In genomic region chr12:92703777-92704176, GRCh38 we compare ENCODE assay signal across 13 cellular contexts. TPM values are rescaled to one million over a fixed set of nuclear protein-coding genes. Genes with fewer than 3 reads are reported as not detected.
"Had no signal": no experiment of that assay in that cellular context is flagged by ENCODE, and none has a peak within 500 bp of the region (broad histone marks: within the 10 kb centered on the region; RNA-seq: fewer than 3 reads in every experiment).

No MANE protein-coding gene starts in this region.

- H3K27ac Mint-ChIP-seq: activated naive CD4-positive, alpha-beta T cell treated with anti-CD3 and anti-CD28 coated beads, Interleukin-2, amount 50 U/mL, for 72 hours; activated T-helper 2 cell treated with anti-CD3 and anti-CD28 coated beads, Interferon-gamma antibody, Interleukin-2, Interleukin-4, amounts not matched to agents 10 μg/mL and 5 μg/mL and 100 μg/mL, durations not matched to agents 14 hours and 24 hours and 36 hours; T-helper 17 cell had no signal

- H3K27me3 Mint-ChIP-seq: stimulated activated naive CD8-positive, alpha-beta T cell treated with anti-CD3 and anti-CD28 coated beads, Interleukin-15, amount 100 ng/mL, for 72 hours; T-helper 17 cell had no signal

- H3K9me3 ChIP-seq: psoas muscle, thoracic aorta had no signal

- H3K27ac ChIP-seq: brain microvascular endothelial cell, dorsolateral prefrontal cortex, psoas muscle, thoracic aorta had no signal

- H3K36me3 Mint-ChIP-seq: activated naive CD4-positive, alpha-beta T cell treated with anti-CD3 and anti-CD28 coated beads, Interleukin-2, amount 50 U/mL, for 72 hours had no signal

- H3K9me3 Mint-ChIP-seq: activated T-helper 2 cell treated with anti-CD3 and anti-CD28 coated beads, Interferon-gamma antibody, Interleukin-2, Interleukin-4, amounts not matched to agents 10 μg/mL and 5 μg/mL and 100 μg/mL, durations not matched to agents 14 hours and 24 hours and 36 hours; stimulated activated naive CD8-positive, alpha-beta T cell treated with anti-CD3 and anti-CD28 coated beads, Interleukin-15, amount 100 ng/mL, for 72 hours had no signal

- DNase-seq: activated CD4-positive, alpha-beta T cell treated with anti-CD3 and anti-CD28 coated beads, Interleukin-2, amount 50 U/mL, for 1 hour; brain microvascular endothelial cell; cerebellar nuclear complex; dorsolateral prefrontal cortex; psoas muscle; stimulated activated CD4-positive, alpha-beta T cell treated with anti-CD3 and anti-CD28 coated beads, Interleukin-2, amount 100 ng/mL, for 24 hours; stimulated activated naive CD8-positive, alpha-beta T cell treated with anti-CD3 and anti-CD28 coated beads, Interleukin-15, amount 100 ng/mL, for 72 hours; T-helper 17 cell had no signal

- H3K27me3 ChIP-seq: brain microvascular endothelial cell, dorsolateral prefrontal cortex had no signal

- H3K4me3 ChIP-seq: dorsolateral prefrontal cortex, psoas muscle, thoracic aorta had no signal

- H3K4me3 Mint-ChIP-seq: T-helper 17 cell had no signal

- ATAC-seq: psoas muscle, sciatic nerve had no signal

- H3K4me1 ChIP-seq: psoas muscle had no signal

- H3K36me3 ChIP-seq: brain microvascular endothelial cell, thoracic aorta had no signal

- H3K4me1 Mint-ChIP-seq: T-helper 17 cell had no signal

RNA-seq across cellular contexts. Expression of gene PLEKHG7, which starts 1.0 kb away (rescaled TPM):
- total RNA-seq: activated CD8-positive, alpha-beta memory T cell treated with anti-CD3 and anti-CD28 coated beads for 36 hours; activated naive CD4-positive, alpha-beta T cell treated with anti-CD3 and anti-CD28 coated beads, Interleukin-2, amount 50 U/mL, for 72 hours; activated T-helper 2 cell treated with anti-CD3 and anti-CD28 coated beads, Interferon-gamma antibody, Interleukin-2, Interleukin-4, amounts not matched to agents 10 μg/mL and 5 μg/mL and 100 μg/mL, durations not matched to agents 14 hours and 24 hours and 36 hours; dorsolateral prefrontal cortex; psoas muscle; thoracic aorta had no signal
- polyA plus RNA-seq: psoas muscle had no signal
